ENCODE assay signal across 29 cellular contexts in genomic region chr9:25322138-25322537, GRCh38.
"Had no signal": no experiment of that assay in that cellular context is flagged by ENCODE, and none has a peak within 500 bp of the region (broad histone marks: within the 10 kb centered on the region; RNA-seq: fewer than 3 reads in every experiment).

No MANE protein-coding gene starts in this region.

- H3K36me3 ChIP-seq: brain microvascular endothelial cell, esophagus muscularis mucosa, gastrocnemius medialis, heart left ventricle had no signal

- H3K9me3 ChIP-seq: esophagus muscularis mucosa, gastrocnemius medialis, heart left ventricle had no signal

- ATAC-seq: activated CD4-positive, alpha-beta T cell treated with anti-CD3 and anti-CD28 coated beads for 36 hours; activated CD8-positive, alpha-beta memory T cell treated with anti-CD3 and anti-CD28 coated beads, Interleukin-2, amount 10 ng/mL, durations not matched to agents 7 days and 5 days; activated CD8-positive, alpha-beta T cell treated with anti-CD3 and anti-CD28 coated beads, Interleukin-2, amount 10 ng/mL, durations not matched to agents 7 days and 5 days; activated naive CD4-positive, alpha-beta T cell treated with anti-CD3 and anti-CD28 coated beads, Interleukin-2, amount 50 U/mL, for 72 hours; activated T-cell treated with anti-CD3 and anti-CD28 coated beads, Interleukin-2, amount 50 U/mL, for 72 hours; effector memory CD8-positive, alpha-beta T cell; foreskin keratinocyte; gastrocnemius medialis; heart left ventricle; T-helper 17 cell had no signal

- H3K27me3 ChIP-seq: brain microvascular endothelial cell, esophagus muscularis mucosa, foreskin keratinocyte, gastrocnemius medialis, heart left ventricle had no signal

- H3K4me1 ChIP-seq: esophagus muscularis mucosa, foreskin keratinocyte, gastrocnemius medialis, heart left ventricle had no signal

- H3K27ac ChIP-seq: brain microvascular endothelial cell, esophagus muscularis mucosa, foreskin keratinocyte, gastrocnemius medialis, heart left ventricle had no signal

- H3K4me3 ChIP-seq: esophagus muscularis mucosa, gastrocnemius medialis, heart left ventricle had no signal

- DNase-seq: activated CD4-positive, alpha-beta memory T cell treated with anti-CD3 and anti-CD28 coated beads for 36 hours; activated CD4-positive, alpha-beta T cell treated with anti-CD3 and anti-CD28 coated beads for 36 hours; activated CD4-positive, alpha-beta T cell treated with anti-CD3 and anti-CD28 coated beads, Interleukin-2, amount 10 ng/mL, durations not matched to agents 24 days and 14 days; activated CD4-positive, CD25-positive, alpha-beta regulatory T cell; activated CD4-positive, CD25-positive, alpha-beta regulatory T cell treated with anti-CD3 and anti-CD28 coated beads, Interleukin-2, amount 50 U/mL, for 72 hours; activated CD8-positive, alpha-beta memory T cell treated with anti-CD3 and anti-CD28 coated beads, Interleukin-2, amount 10 ng/mL, durations not matched to agents 7 days and 5 days; activated CD8-positive, alpha-beta memory T cell treated with anti-CD3 and anti-CD28 coated beads, Interleukin-2, amount 50 U/mL, for 4 hours; activated CD8-positive, alpha-beta T cell treated with anti-CD3 and anti-CD28 coated beads, Interleukin-2, amount 10 ng/mL, durations not matched to agents 7 days and 5 days; activated gamma-delta T cell; activated naive CD4-positive, alpha-beta T cell; activated naive CD4-positive, alpha-beta T cell treated with anti-CD3 and anti-CD28 coated beads, Interleukin-2, amount 10 ng/mL, durations not matched to agents 7 days and 5 days; activated naive CD8-positive, alpha-beta T cell treated with anti-CD3 and anti-CD28 coated beads, Interleukin-2, amount 10 ng/mL, durations not matched to agents 7 days and 5 days; activated T-cell treated with anti-CD3 and anti-CD28 coated beads, Interleukin-2, amount 50 U/mL, for 1 hour; activated T-cell treated with anti-CD3 and anti-CD28 coated beads, Interleukin-2, amount 50 U/mL, for 72 hours; brain microvascular endothelial cell; cortex of kidney; dermis blood vessel endothelial cell; effector CD4-positive, alpha-beta T cell; effector memory CD8-positive, alpha-beta T cell; erythroblast; foreskin keratinocyte; gastrocnemius medialis; glutamatergic neuron; heart left ventricle; T-helper 1 cell; T-helper 17 cell; T1000 had no signal
